In genomic region chr12:41552507-41553047, GRCh38 we compare ENCODE assay signal across 13 cellular contexts.
DNase-seq lines count a peak whose midpoint lies in the region; ATAC-seq and TF ChIP-seq lines count a peak whose summit lies in the region.
"Had no signal": no experiment of that assay in that cellular context is flagged by ENCODE, and none has a peak within 500 bp of the region (broad histone marks: within the 10 kb centered on the region; RNA-seq: fewer than 3 reads in every experiment).

No MANE protein-coding gene starts in this region.

- CTCF ChIA-PET in WTC11 (lab: Charles Lee) = no interaction called here

- H3K4me1 Mint-ChIP-seq in WTC11 = peaks cover 9% of the 10 kb centered on the region
- H3K4me1 Mint-ChIP-seq: activated naive CD8-positive, alpha-beta T cell treated with anti-CD3 and anti-CD28 coated beads, Interleukin-2, amount 50 U/mL, for 24 hours had no signal

- no peak overlapping the region for H3K4me3 Mint-ChIP-seq in WTC11
- H3K4me3 Mint-ChIP-seq: activated naive CD8-positive, alpha-beta T cell treated with anti-CD3 and anti-CD28 coated beads, Interleukin-2, amount 50 U/mL, for 24 hours had no signal

- POLR2A ChIA-PET in WTC11 (lab: Charles Lee) = no interaction called here

- no peaks in the 10 kb centered on the region for H3K9me3 Mint-ChIP-seq in WTC11
- H3K9me3 Mint-ChIP-seq: activated naive CD8-positive, alpha-beta T cell treated with anti-CD3 and anti-CD28 coated beads, Interleukin-2, amount 50 U/mL, for 24 hours; activated T-helper 2 cell treated with anti-CD3 and anti-CD28 coated beads, Interferon-gamma antibody, Interleukin-2, Interleukin-4, amounts not matched to agents 10 μg/mL and 5 μg/mL and 100 μg/mL, durations not matched to agents 14 hours and 24 hours and 36 hours had no signal

- no peaks in the 10 kb centered on the region for H3K36me3 Mint-ChIP-seq in WTC11

- ATAC-seq in SK-N-SH treated with all-trans-retinoic acid at 6 μM for 48 hours (peak; percentile 86), WTC11 (no peak), HG03095 (IDR thresholded peaks at IDR 0.05; ENCODE audit: unreplicated experiment) (no peak), GM18502 (IDR thresholded peaks at IDR 0.05; ENCODE audit: poor library complexity, unreplicated experiment) (no peak)
- ATAC-seq: activated naive CD8-positive, alpha-beta T cell treated with anti-CD3 and anti-CD28 coated beads, Interleukin-2, amount 50 U/mL, for 24 hours had no signal

- H3K27me3 Mint-ChIP-seq in WTC11 (ENCODE audit: low read depth) = no peaks in the 10 kb centered on the region
- H3K27me3 Mint-ChIP-seq: activated naive CD8-positive, alpha-beta T cell treated with anti-CD3 and anti-CD28 coated beads, Interleukin-2, amount 50 U/mL, for 24 hours had no signal

- no peak for TF ChIP-seq CTCF in WTC11 (IDR thresholded peaks at IDR 0.05)

- DNase-seq in EH (ENCODE audit: low read depth) (peak; percentile 14), NCI-H1105 treated with DMSO at 0.1 percent for 48 hours (lab: John Stamatoyannopoulos, UW) (peak; percentile 79), kidney glomerular epithelial cell (lab: John Stamatoyannopoulos, UW) (peak; percentile 11), cerebellar nuclear complex (lab: John Stamatoyannopoulos, UW) (no peak), WTC11 (ENCODE audit: low spot score) (no peak)
- DNase-seq: activated CD4-positive, alpha-beta T cell treated with anti-CD3 and anti-CD28 coated beads for 48 hours; activated naive CD8-positive, alpha-beta T cell treated with anti-CD3 and anti-CD28 coated beads, Interleukin-2, amount 50 U/mL, for 24 hours; Right ventricle myocardium superior; uterus had no signal

- H3K27ac Mint-ChIP-seq in WTC11 = no peak overlapping the region
- H3K27ac Mint-ChIP-seq: activated naive CD8-positive, alpha-beta T cell treated with anti-CD3 and anti-CD28 coated beads, Interleukin-2, amount 50 U/mL, for 24 hours; activated T-helper 2 cell treated with anti-CD3 and anti-CD28 coated beads, Interferon-gamma antibody, Interleukin-2, Interleukin-4, amounts not matched to agents 10 μg/mL and 5 μg/mL and 100 μg/mL, durations not matched to agents 14 hours and 24 hours and 36 hours had no signal

TF ChIP-seq in SK-N-SH treated with all-trans-retinoic acid at 6 μM for 48 hours, 23 proteins besides CTCF, POLR2A, EP300 and RAD21:
- TF ChIP-seq ISL1 (CRISPR knock-in tag; IDR thresholded peaks at IDR 0.05) (peak; percentile 43; the same call in 1 of the 2 replicates), CREB5 (CRISPR knock-in tag; IDR thresholded peaks at IDR 0.05; ENCODE audit: low read depth) (no peak), TOX (CRISPR knock-in tag; IDR thresholded peaks at IDR 0.05; ENCODE audit: borderline replicate concordance) (0 out of 2 replicates have a peak, but pooled peaks have one; percentile 52)

TF ChIP-seq in WTC11, 78 proteins besides CTCF, POLR2A, EP300 and RAD21:
- TF ChIP-seq JAZF1 (CRISPR knock-in tag; IDR thresholded peaks at IDR 0.05) = no peak
- TF ChIP-seq CREM (CRISPR knock-in tag; IDR thresholded peaks at IDR 0.05) = no peak
- no peak for TF ChIP-seq USF1 (CRISPR knock-in tag; IDR thresholded peaks at IDR 0.05)

Comparison
In these comparisons a context has a peak if more than half of its experiments do, and no peak if none do; other contexts are left out.
1. DNase-seq: peak in EH (single experiment), NCI-H1105 treated with DMSO at 0.1 percent for 48 hours (single experiment) and kidney glomerular epithelial cell (single experiment); none in cerebellar nuclear complex (0 of 2) and WTC11 (single experiment).